8 cellular contexts compared by ENCODE assay signal in genomic region chr19:38684078-38684861, GRCh38. TPM values are rescaled to one million over a fixed set of nuclear protein-coding genes. Genes with fewer than 3 reads are reported as not detected.
DNase-seq lines count a peak whose midpoint lies in the region; ATAC-seq, FAIRE-seq and TF ChIP-seq lines count a peak whose summit lies in the region.

No MANE protein-coding gene starts in this region.

- no peaks in the 10 kb centered on the region for H3K9me3 Mint-ChIP-seq in memory B cell

- no peak overlapping the region for H3K4me3 Mint-ChIP-seq in memory B cell

- no peaks in the 10 kb centered on the region for H3K27me3 Mint-ChIP-seq in memory B cell

- TF ChIP-seq POLR2A in H54 (IDR thresholded peaks at IDR 0.05; ENCODE audit: low read depth, low read length): no peak; the same call in 1 of the 2 replicates

- peak; percentile 47 for ATAC-seq in memory B cell (ENCODE audit: low read depth)

- H3K4me1 Mint-ChIP-seq in memory B cell: peaks cover 50% of the 10 kb centered on the region

- TF ChIP-seq CTCF in choroid plexus epithelial cell (conservative IDR thresholded peaks at IDR 0.05; ENCODE audit: low read depth, low read length): peak; percentile 15

- peaks cover 11% of the 10 kb centered on the region for H3K36me3 Mint-ChIP-seq in memory B cell

- peak; percentile 89 for DNase-seq in AG08395 (ENCODE audit: low spot score)
- DNase-seq in H54 (ENCODE audit: insufficient read length, low spot score): peak; percentile 81
- DNase-seq in SHP77 (lab: John Stamatoyannopoulos, UW): peak; percentile 81 to 87
- DNase-seq in choroid plexus epithelial cell (ENCODE audit: low read depth): peak; percentile 90
- no peak for DNase-seq in memory B cell (ENCODE audit: low spot score in 2 of 2)
- DNase-seq in ureter (ENCODE audit: low spot score): peak; percentile 77
- DNase-seq in stimulated activated naive CD4-positive, alpha-beta T cell (lab: John Stamatoyannopoulos, UW): no peak
- DNase-seq in GM19238 (ENCODE audit: insufficient read length, low spot score): no peak

- H3K27ac Mint-ChIP-seq in memory B cell: peak overlapping the region; percentile 46

- H3K4me3 ChIP-seq in choroid plexus epithelial cell (ENCODE audit: low read depth, low read length): no peak overlapping the region

- no peak for FAIRE-seq in H54 (lab: Jason Lieb, UNC)

RNA-seq across cellular contexts. Expression of gene ACTN4, which starts 36.8 kb away (rescaled TPM):
- 656 TPM for total RNA-seq in ureter

Comparison
In these comparisons a context has a peak if more than half of its experiments do, and no peak if none do; other contexts are left out.
1. DNase-seq: peak in AG08395 (single experiment), H54 (single experiment), SHP77 (2 of 2), choroid plexus epithelial cell (single experiment) and ureter (single experiment); none in memory B cell (0 of 2), stimulated activated naive CD4-positive, alpha-beta T cell (0 of 6) and GM19238 (single experiment).